In genomic region chr14:34318014-34318413, GRCh38 we compare ENCODE assay signal across 26 cellular contexts.
"Had no signal": no experiment of that assay in that cellular context is flagged by ENCODE, and none has a peak within 500 bp of the region (broad histone marks: within the 10 kb centered on the region; RNA-seq: fewer than 3 reads in every experiment).

No MANE protein-coding gene starts in this region.

- H3K27ac ChIP-seq: stomach, suprapubic skin, testis, thoracic aorta, thyroid gland, tibial artery, tibial nerve, transverse colon, upper lobe of left lung, upper lobe of right lung, uterus, vagina had no signal

- H3K4me1 ChIP-seq: stomach, testis, thyroid gland, tibial artery, tibial nerve, upper lobe of left lung, upper lobe of right lung, uterus, vagina had no signal

- DNase-seq: stimulated activated CD4-positive, alpha-beta T cell treated with anti-CD3 and anti-CD28 coated beads, Interleukin-2, amount 100 ng/mL, for 48 hours; stimulated activated CD4-positive, alpha-beta T cell treated with anti-CD3 and anti-CD28 coated beads, Interleukin-4, amount 100 ng/mL, for 1 hour; stimulated activated CD4-positive, alpha-beta T cell treated with anti-CD3 and anti-CD28 coated beads, Interleukin-4, amount 100 ng/mL, for 24 hours; stimulated activated CD4-positive, alpha-beta T cell treated with anti-CD3 and anti-CD28 coated beads, Interleukin-4, amount 100 ng/mL, for 4 hours; stimulated activated CD8-positive, alpha-beta memory T cell treated with anti-CD3 and anti-CD28 coated beads, Interleukin-4, amount 100 ng/mL, for 48 hours; stimulated activated naive B cell treated with anti-CD40 and anti-IgM and Interleukin-4, amounts not matched to agents 10 μg/mL and 1 μg/mL and 100 μg/mL, for 72 hours; stimulated activated naive CD4-positive, alpha-beta T cell; stimulated activated naive CD4-positive, alpha-beta T cell treated with Interleukin-2 at 50 U/mL for 16 hours; stimulated activated naive CD8-positive, alpha-beta T cell treated with anti-CD3 and anti-CD28 coated beads, Interleukin-15, amount 100 ng/mL, for 72 hours; stimulated activated naive CD8-positive, alpha-beta T cell treated with anti-CD3 and anti-CD28 coated beads, Interleukin-15, Interleukin-2, amounts not matched to agents 100 U/mL and 50 U/mL, for 24 hours; stomach; substantia nigra; testis; thyroid gland; tibial artery; transverse colon; trophoblast cell; upper lobe of left lung; upper lobe of right lung; uterus had no signal

- H3K36me3 ChIP-seq: stomach, suprapubic skin, thoracic aorta, thyroid gland, tibial artery, tibial nerve, transverse colon, upper lobe of left lung, upper lobe of right lung, uterus, vagina had no signal

- FAIRE-seq: urothelium cell line had no signal

- H3K27me3 ChIP-seq: stomach, suprapubic skin, testis, thyroid gland, tibial artery, tibial nerve, transverse colon, upper lobe of left lung, upper lobe of right lung, uterus, vagina had no signal

- H3K9me3 ChIP-seq: stomach, suprapubic skin, testis, thoracic aorta, thyroid gland, tibial artery, tibial nerve, transverse colon, upper lobe of left lung, upper lobe of right lung, uterus, vagina had no signal

- ATAC-seq: stimulated activated effector memory CD8-positive, alpha-beta T cell treated with anti-CD3 and anti-CD28 coated beads, Interleukin-12 subunit alpha, Interleukin-12 subunit beta, amount 100 ng/mL, for 72 hours; stimulated activated naive B cell treated with anti-CD40 and anti-IgM and Interleukin-4, amounts not matched to agents 10 μg/mL and 1 μg/mL and 100 μg/mL, for 72 hours; stimulated activated naive CD8-positive, alpha-beta T cell treated with anti-CD3 and anti-CD28 coated beads, Interleukin-15, amount 100 ng/mL, for 72 hours; stimulated activated naive CD8-positive, alpha-beta T cell treated with anti-CD3 and anti-CD28 coated beads, Interleukin-15, Interleukin-2, amounts not matched to agents 100 U/mL and 50 U/mL, for 24 hours; upper lobe of right lung had no signal

- H3K4me3 ChIP-seq: stomach, suprapubic skin, testis, thoracic aorta, thyroid gland, tibial artery, tibial nerve, transverse colon, upper lobe of left lung, upper lobe of right lung, uterus, vagina had no signal
